ENCODE assay signal across 22 cellular contexts in the genomic region with DNA sequence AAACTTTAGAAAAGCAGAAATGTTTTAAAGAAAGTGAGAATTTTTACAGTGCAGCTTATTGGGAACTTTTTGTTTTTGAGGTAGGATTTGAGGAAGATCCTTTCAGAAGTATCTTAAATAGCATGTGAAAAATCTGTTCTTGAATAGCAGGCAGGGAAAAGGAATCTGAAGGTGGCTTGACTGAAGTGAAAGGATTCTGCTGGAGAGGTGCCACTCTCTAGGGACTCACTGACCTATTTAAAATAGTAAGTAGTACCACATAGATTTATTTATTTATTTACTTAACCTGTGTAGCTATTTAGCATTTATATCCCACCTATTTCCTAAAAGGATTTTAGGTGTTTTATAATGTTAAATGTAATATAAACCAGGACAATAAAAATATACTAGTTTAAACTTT.
DNase-seq lines count a peak whose midpoint lies in the region; ATAC-seq, FAIRE-seq and TF ChIP-seq lines count a peak whose summit lies in the region.
"Had no signal": no experiment of that assay in that cellular context is flagged by ENCODE, and none has a peak within 500 bp of the region (broad histone marks: within the 10 kb centered on the region; RNA-seq: fewer than 3 reads in every experiment).

No MANE protein-coding gene starts in this region.

- no peaks in the 10 kb centered on the region for H3K9me2 ChIP-seq in GM23338 (ENCODE audit: insufficient read depth)

- H3K4me3 Mint-ChIP-seq in GM23338, result no peak overlapping the region
- no peak overlapping the region for H3K4me3 Mint-ChIP-seq in naive thymus-derived CD8-positive, alpha-beta T cell
- H3K4me3 Mint-ChIP-seq: CD4-positive, alpha-beta T cell had no signal

- H3K4me3 ChIP-seq in DND-41 (ENCODE audit: low read depth in 1 of 2, low read length in 2 of 2) (no peak overlapping the region), GM23338 (no peak overlapping the region), mesenchymal stem cell (ENCODE audit: insufficient read depth in 1 of 2, low read depth in 1 of 2, low read length in 2 of 2) (no peak overlapping the region)
- H3K4me3 ChIP-seq: GM23248 had no signal

- no peak overlapping the region for H2BK15ac ChIP-seq in mesenchymal stem cell (ENCODE audit: low read depth, poor library complexity, severe bottlenecking)

- H3K36me3 ChIP-seq in DND-41 (ENCODE audit: insufficient read depth, low read length), result no peaks in the 10 kb centered on the region
- no peaks in the 10 kb centered on the region for H3K36me3 ChIP-seq in GM23338 (ENCODE audit: insufficient read depth)
- H3K36me3 ChIP-seq in mesenchymal stem cell (ENCODE audit: control insufficient read depth in 1 of 2, insufficient read depth in 2 of 2, low read depth in 1 of 2, low read length in 2 of 2), result no peaks in the 10 kb centered on the region
- H3K36me3 ChIP-seq: BE2C had no signal

- H2BK120ac ChIP-seq in mesenchymal stem cell (ENCODE audit: low read depth, low read length), result no peak overlapping the region

- peak; percentile 37 for FAIRE-seq in RCC 7860 (lab: Jason Lieb, UNC)
- FAIRE-seq: A204.1, G401.6, GM12891 had no signal

- H3K4me1 ChIP-seq in DND-41 (ENCODE audit: insufficient read depth, low read length) (0 out of 2 replicates have a peak, but pooled peaks cover 2% of the 10 kb centered on the region), GM23338 (ENCODE audit: insufficient read depth) (no peaks in the 10 kb centered on the region; the same call in 1 of the 2 replicates), mesenchymal stem cell (ENCODE audit: control insufficient read depth, insufficient read depth, low read depth, low read length) (peaks cover 2% of the 10 kb centered on the region)

- H3K36me3 Mint-ChIP-seq in GM23338 (ENCODE audit: low read depth), result no peaks in the 10 kb centered on the region
- H3K36me3 Mint-ChIP-seq in naive thymus-derived CD8-positive, alpha-beta T cell, result no peaks in the 10 kb centered on the region

- H3K79me2 ChIP-seq in DND-41 (ENCODE audit: insufficient read depth, low read length), result peaks cover 99% of the 10 kb centered on the region
- peaks cover 71% of the 10 kb centered on the region for H3K79me2 ChIP-seq in GM23338 (replicated peaks; ENCODE audit: insufficient read depth)

- no peaks in the 10 kb centered on the region for H3K27me3 Mint-ChIP-seq in GM23338 (ENCODE audit: insufficient read depth, low read depth, poor library complexity)
- H3K27me3 Mint-ChIP-seq in naive thymus-derived CD8-positive, alpha-beta T cell, result no peaks in the 10 kb centered on the region
- H3K27me3 Mint-ChIP-seq: CD4-positive, alpha-beta T cell had no signal

- DNase-seq in DND-41, result no peak
- DNase-seq in GM23338 (ENCODE audit: low spot score), result peak; percentile 26
- DNase-seq in RCC 7860 (ENCODE audit: low spot score), result no peak
- no peak for DNase-seq in mesenchymal stem cell
- DNase-seq in naive thymus-derived CD8-positive, alpha-beta T cell, result no peak
- no peak for DNase-seq in germinal center (ENCODE audit: low spot score)
- DNase-seq: ACHN; BE2C; CD4-positive, alpha-beta T cell; DMS153; DMS79 treated with DMSO at 0.1 percent for 48 hours; EL; H7; KG1 had no signal

- H3K23ac ChIP-seq in mesenchymal stem cell (ENCODE audit: low read length in 2 of 2), result no peak overlapping the region

- H3K4me1 Mint-ChIP-seq in GM23338, result peaks cover 26% of the 10 kb centered on the region; the same call in 2 of the 3 replicates
- peaks cover 22 to 72% (median 57%) of the 10 kb centered on the region in 4 donors for H3K4me1 Mint-ChIP-seq in naive thymus-derived CD8-positive, alpha-beta T cell

- ATAC-seq in DND-41 (ENCODE audit: insufficient read depth, low read depth) (no peak), GM23338 (peak; percentile 66), GM21737 (IDR thresholded peaks at IDR 0.05; ENCODE audit: unreplicated experiment) (no peak), HG03354 (IDR thresholded peaks at IDR 0.05; ENCODE audit: poor library complexity, severe bottlenecking, unreplicated experiment) (no peak)
- ATAC-seq in naive thymus-derived CD8-positive, alpha-beta T cell, result no peak
- ATAC-seq: HCT116 had no signal

- no peak overlapping the region for H2BK5ac ChIP-seq in mesenchymal stem cell (ENCODE audit: low read depth, low read length, poor library complexity, severe bottlenecking)

- no peaks in the 10 kb centered on the region for H3K9me3 Mint-ChIP-seq in GM23338
- no peaks in the 10 kb centered on the region for H3K9me3 Mint-ChIP-seq in naive thymus-derived CD8-positive, alpha-beta T cell
- H3K9me3 Mint-ChIP-seq: CD4-positive, alpha-beta T cell had no signal

- H3K9me3 ChIP-seq in DND-41 (ENCODE audit: insufficient read depth, low read length, severe bottlenecking) (no peaks in the 10 kb centered on the region), mesenchymal stem cell (ENCODE audit: control insufficient read depth, low read length) (no peaks in the 10 kb centered on the region)
- H3K9me3 ChIP-seq: BE2C had no signal

- H3F3A ChIP-seq in GM23338 (replicated peaks; ENCODE audit: low read depth), result no peaks in the 10 kb centered on the region

- no peak overlapping the region for H3K27ac Mint-ChIP-seq in GM23338
- no peak overlapping the region for H3K27ac Mint-ChIP-seq in naive thymus-derived CD8-positive, alpha-beta T cell
- H3K27ac Mint-ChIP-seq: CD4-positive, alpha-beta T cell had no signal

- H3K9ac ChIP-seq in DND-41 (ENCODE audit: low read depth, low read length), result no peak overlapping the region
- peak overlapping the region; percentile 5 for H3K9ac ChIP-seq in mesenchymal stem cell (ENCODE audit: low read length)
- H3K9ac ChIP-seq: GM23248 had no signal

- no peak overlapping the region for H2AK5ac ChIP-seq in mesenchymal stem cell (ENCODE audit: low read length, severe bottlenecking)

- H3K27me3 ChIP-seq in DND-41 (ENCODE audit: insufficient read depth, low read length, poor library complexity) (no peaks in the 10 kb centered on the region), GM23338 (ENCODE audit: insufficient read depth) (no peaks in the 10 kb centered on the region), mesenchymal stem cell (ENCODE audit: control insufficient read depth in 1 of 2, insufficient read depth in 1 of 2, low read length in 2 of 2) (no peaks in the 10 kb centered on the region)
- H3K27me3 ChIP-seq: BE2C had no signal

- no peak overlapping the region for H3K4ac ChIP-seq in mesenchymal stem cell (ENCODE audit: low read depth in 1 of 2, low read length in 2 of 2)

- no peak overlapping the region for H3K18ac ChIP-seq in mesenchymal stem cell (ENCODE audit: low read depth in 1 of 2, low read length in 2 of 2)

- no peak overlapping the region for H3K4me2 ChIP-seq in DND-41 (ENCODE audit: insufficient read depth, low read length)
- H3K4me2 ChIP-seq in GM23338, result no peak overlapping the region
- H3K4me2 ChIP-seq in mesenchymal stem cell (ENCODE audit: low read length, poor library complexity, severe bottlenecking), result no peak overlapping the region

- no peak overlapping the region for H3K14ac ChIP-seq in mesenchymal stem cell (ENCODE audit: low read length in 2 of 2)

- no peak overlapping the region for H3K27ac ChIP-seq in DND-41 (ENCODE audit: low read length)
- H3K27ac ChIP-seq in GM23338 (ENCODE audit: low read depth), result no peak overlapping the region
- H3K27ac ChIP-seq in mesenchymal stem cell (ENCODE audit: low read length, poor library complexity, severe bottlenecking), result no peak overlapping the region
- H3K27ac ChIP-seq: C4-2B, GM23248 had no signal

- no peak overlapping the region for H2BK12ac ChIP-seq in mesenchymal stem cell (ENCODE audit: low read length in 2 of 2)

- H4K8ac ChIP-seq in mesenchymal stem cell (ENCODE audit: low read length), result no peak overlapping the region

- H3K79me1 ChIP-seq in mesenchymal stem cell (replicated peaks; ENCODE audit: low read length, poor library complexity, severe bottlenecking), result no peaks in the 10 kb centered on the region

- no peak overlapping the region for H2AFZ ChIP-seq in DND-41 (ENCODE audit: low read depth, low read length)
- H2AFZ ChIP-seq in GM23338, result no peak overlapping the region
- no peak overlapping the region for H2AFZ ChIP-seq in mesenchymal stem cell (ENCODE audit: low read depth, low read length)
- H2AFZ ChIP-seq: GM23248 had no signal

- POLR2A ChIA-PET in naive thymus-derived CD8-positive, alpha-beta T cell (lab: Charles Lee), result interaction anchor here (2.2 kb wide), 1 partner anchor 68 kb away, joined by 7 read pairs; no protein-coding TSS in a partner anchor

- H4K20me1 ChIP-seq in DND-41 (ENCODE audit: insufficient read depth, low read length), result peaks cover 43% of the 10 kb centered on the region; the same call in 1 of the 2 replicates
- H4K20me1 ChIP-seq in GM23338 (replicated peaks; ENCODE audit: insufficient read depth), result peaks cover 11% of the 10 kb centered on the region

- no peak overlapping the region for H4K91ac ChIP-seq in mesenchymal stem cell (ENCODE audit: low read length)

- TF ChIP-seq CTCF in DND-41 (IDR thresholded peaks at IDR 0.05; ENCODE audit: borderline replicate concordance, extremely low read depth, low read length, poor library complexity, severe bottlenecking) (peak; percentile 1), GM23338 (conservative IDR thresholded peaks at IDR 0.05; ENCODE audit: low read depth in 2 of 2) (no peak)

TF ChIP-seq in GM23338, 12 proteins besides CTCF, POLR2A, EP300 and RAD21 (continues in another document):
- no peak for TF ChIP-seq EZH2 (IDR thresholded peaks at IDR 0.05; ENCODE audit: low read depth, unreplicated experiment)
